In genomic region chr4:36322921-36323354, GRCh38 we compare ENCODE assay signal across 1 cellular context.
A peak's percentile ranks its signal among the peaks of the same experiment; 100 is the strongest.
TF ChIP-seq lines count a peak whose summit lies in the region.

No MANE protein-coding gene starts in this region.

TF ChIP-seq in GM12878, 131 proteins besides CTCF, POLR2A, EP300 and RAD21 (continued from another document and continues in another):
- TF ChIP-seq CEBPB (IDR thresholded peaks at IDR 0.05; ENCODE audit: borderline replicate concordance in 1 of 2, low read depth in 2 of 2, low read length in 2 of 2) (no peak), RFX5 (IDR thresholded peaks at IDR 0.05; ENCODE audit: low read depth, low read length) (no peak), RELB (IDR thresholded peaks at IDR 0.05; ENCODE audit: low read depth) (peak; percentile 63), ZBTB11 (CRISPR knock-in tag; IDR thresholded peaks at IDR 0.05) (no peak), RCOR1 (conservative IDR thresholded peaks at IDR 0.05; ENCODE audit: low read depth, low read length) (no peak), FOXM1 (IDR thresholded peaks at IDR 0.05; ENCODE audit: low read depth, low read length) (peak; percentile 85; the same call in 1 of the 2 replicates), TCF12 (IDR thresholded peaks at IDR 0.05; ENCODE audit: low read depth, low read length) (no peak), ATF3 (IDR thresholded peaks at IDR 0.05; ENCODE audit: borderline replicate concordance, extremely low read depth, low read depth, low read length) (no peak), FOXK2 (IDR thresholded peaks at IDR 0.05) (no peak), PML (IDR thresholded peaks at IDR 0.05; ENCODE audit: low read length) (no peak), CHD1 (IDR thresholded peaks at IDR 0.05; ENCODE audit: low read depth, low read length) (no peak), CBX3 (IDR thresholded peaks at IDR 0.05; ENCODE audit: borderline replicate concordance, low read depth) (no peak), USF2 (IDR thresholded peaks at IDR 0.05; ENCODE audit: borderline replicate concordance, low read depth, low read length) (no peak), E2F8 (IDR thresholded peaks at IDR 0.05; ENCODE audit: low read depth, partially characterized antibody) (no peak), MYB (IDR thresholded peaks at IDR 0.05; ENCODE audit: borderline replicate concordance, low read depth, low read length) (0 out of 2 replicates have a peak, but pooled peaks have one; percentile 28), EZH2 (IDR thresholded peaks at IDR 0.05; ENCODE audit: borderline replicate concordance, control insufficient read depth, low read depth, low read length) (no peak), IKZF1 (conservative IDR thresholded peaks at IDR 0.05) (peak; percentile 74), PRDM15 (CRISPR knock-in tag; IDR thresholded peaks at IDR 0.05) (no peak), SIX5 (IDR thresholded peaks at IDR 0.05; ENCODE audit: low read depth, low read length, severe bottlenecking) (no peak), FOS (IDR thresholded peaks at IDR 0.05; ENCODE audit: borderline replicate concordance, extremely low read depth, insufficient read length) (no peak), ZBTB40 (IDR thresholded peaks at IDR 0.05; ENCODE audit: borderline replicate concordance) (no peak), ZNF622 (IDR thresholded peaks at IDR 0.05) (no peak), BCLAF1 (IDR thresholded peaks at IDR 0.05) (no peak), HCFC1 (IDR thresholded peaks at IDR 0.05; ENCODE audit: low read length) (no peak), KAT2A (conservative IDR thresholded peaks at IDR 0.05; ENCODE audit: control insufficient read depth, low read depth, low read length) (no peak), ASH2L (IDR thresholded peaks at IDR 0.05; ENCODE audit: borderline replicate concordance, low read depth) (0 out of 2 replicates have a peak, but pooled peaks have one; percentile 35), GABPA (IDR thresholded peaks at IDR 0.05; ENCODE audit: low read depth) (no peak), NR2C2 (IDR thresholded peaks at IDR 0.05; ENCODE audit: borderline replicate concordance, control insufficient read depth, insufficient read length, low read depth) (no peak), ZBTB33 (IDR thresholded peaks at IDR 0.05) (no peak), HSF1 (IDR thresholded peaks at IDR 0.05; ENCODE audit: low read depth, low read length) (no peak)
